In genomic region chr10:114239994-114240345, GRCh38 we compare ENCODE assay signal across 1 cellular context.
TF ChIP-seq lines count a peak whose summit lies in the region.

No MANE protein-coding gene starts in this region.

TF ChIP-seq in GM23338, 12 proteins besides CTCF, POLR2A, EP300 and RAD21 (continued from another document):
- TF ChIP-seq JUNB (IDR thresholded peaks at IDR 0.05; ENCODE audit: unreplicated experiment) (no peak), NANOG (IDR thresholded peaks at IDR 0.05; ENCODE audit: borderline replicate concordance) (no peak), ETS1 (IDR thresholded peaks at IDR 0.05) (no peak), EZH2 (IDR thresholded peaks at IDR 0.05; ENCODE audit: low read depth, unreplicated experiment) (no peak), POLR2AphosphoS5 (IDR thresholded peaks at IDR 0.05; ENCODE audit: low read depth) (no peak), EZH2phosphoT487 (IDR thresholded peaks at IDR 0.05; ENCODE audit: unreplicated experiment) (no peak)
